In genomic region chr2:190408538-190409271, GRCh38 we compare ENCODE assay signal across 1 cellular context.
A peak's percentile ranks its signal among the peaks of the same experiment; 100 is the strongest.
TF ChIP-seq lines count a peak whose summit lies in the region.

No MANE protein-coding gene starts in this region.

TF ChIP-seq in K562, 482 proteins besides CTCF, POLR2A, EP300 and RAD21 (continued from another document and continues in another):
- TF ChIP-seq TCF15 (CRISPR knock-in tag; IDR thresholded peaks at IDR 0.05) = no peak
- no peak for TF ChIP-seq DLX4 (CRISPR knock-in tag; IDR thresholded peaks at IDR 0.05)
- TF ChIP-seq GATA2 (CRISPR knock-in tag; IDR thresholded peaks at IDR 0.05) = no peak
- peak; percentile 23; the same call in 1 of the 2 replicates for TF ChIP-seq CREM (IDR thresholded peaks at IDR 0.05; ENCODE audit: low read depth)
- no peak for TF ChIP-seq TAF15 (IDR thresholded peaks at IDR 0.05; ENCODE audit: low read depth, low read length)
- no peak for TF ChIP-seq CBX2 (IDR thresholded peaks at IDR 0.05; ENCODE audit: insufficient read depth, low read length, poor library complexity, severe bottlenecking)
- TF ChIP-seq ELF1 (tag; IDR thresholded peaks at IDR 0.05) = peak; percentile 81
- no peak for TF ChIP-seq BRF2 (IDR thresholded peaks at IDR 0.05; ENCODE audit: borderline replicate concordance, insufficient read depth, insufficient read length)
- no peak for TF ChIP-seq CUX1 (CRISPR knock-in tag; IDR thresholded peaks at IDR 0.05)
- no peak for TF ChIP-seq NONO (IDR thresholded peaks at IDR 0.05; ENCODE audit: low read depth in 2 of 2, low read length in 1 of 2)
- no peak for TF ChIP-seq TCF7L2 (IDR thresholded peaks at IDR 0.05; ENCODE audit: low read depth, low read length)
- TF ChIP-seq TFAM (CRISPR knock-in tag; conservative IDR thresholded peaks at IDR 0.05) = no peak
- no peak for TF ChIP-seq CBFA2T3 (IDR thresholded peaks at IDR 0.05)
- TF ChIP-seq EP400 (IDR thresholded peaks at IDR 0.05) = peak; percentile 40; the same call in 1 of the 2 replicates
- TF ChIP-seq MBD1 (CRISPR knock-in tag; IDR thresholded peaks at IDR 0.05) = no peak
- TF ChIP-seq TSHZ1 (CRISPR knock-in tag; IDR thresholded peaks at IDR 0.05) = no peak
- TF ChIP-seq HNRNPLL (IDR thresholded peaks at IDR 0.05; ENCODE audit: low read depth, low read length, poor library complexity, severe bottlenecking) = peak; percentile 46
- TF ChIP-seq ZNF518B (CRISPR knock-in tag; IDR thresholded peaks at IDR 0.05) = no peak
- TF ChIP-seq NUFIP1 (IDR thresholded peaks at IDR 0.05; ENCODE audit: partially characterized antibody) = no peak
- TF ChIP-seq EHMT2 (IDR thresholded peaks at IDR 0.05) = no peak
- TF ChIP-seq RBFOX2 (IDR thresholded peaks at IDR 0.05; ENCODE audit: low read depth, low read length) = peak; percentile 69
- peak; percentile 58 for TF ChIP-seq POLR2G (IDR thresholded peaks at IDR 0.05; ENCODE audit: low read depth, low read length)
- TF ChIP-seq MAZ (CRISPR knock-in tag; conservative IDR thresholded peaks at IDR 0.05 in 1 of 2, IDR thresholded peaks at IDR 0.05 in 1 of 2) = peak; percentile 41 to 55
- peak; percentile 11 for TF ChIP-seq TAF1 (IDR thresholded peaks at IDR 0.05; ENCODE audit: control insufficient read depth, extremely low read depth, insufficient read depth, low read length, severe bottlenecking)
- no peak for TF ChIP-seq BACH1 (tag; IDR thresholded peaks at IDR 0.05)
- 0 out of 2 replicates have a peak, but pooled peaks have one; percentile 12 for TF ChIP-seq EGR1 (conservative IDR thresholded peaks at IDR 0.05)
- peak in 1 of 2 experiments; percentile 1 for TF ChIP-seq E2F6 (IDR thresholded peaks at IDR 0.05; ENCODE audit: borderline replicate concordance in 1 of 2, extremely low read depth in 1 of 2, insufficient read depth in 1 of 2, insufficient read length in 1 of 2, low read depth in 1 of 2, low read length in 1 of 2, poor library complexity in 1 of 2, severe bottlenecking in 1 of 2)
- TF ChIP-seq FOXM1 (IDR thresholded peaks at IDR 0.05; ENCODE audit: low read depth) = no peak
- TF ChIP-seq FOXM1 (CRISPR knock-in tag; IDR thresholded peaks at IDR 0.05; ENCODE audit: low read depth) = no peak
- no peak for TF ChIP-seq ZNF175 (CRISPR knock-in tag; IDR thresholded peaks at IDR 0.05; ENCODE audit: low read depth)
- no peak for TF ChIP-seq MEF2D (tag; conservative IDR thresholded peaks at IDR 0.05; ENCODE audit: low read depth)
- TF ChIP-seq ZBTB26 (CRISPR knock-in tag; IDR thresholded peaks at IDR 0.05) = no peak
- TF ChIP-seq ZNF561 (CRISPR knock-in tag; conservative IDR thresholded peaks at IDR 0.05) = no peak
- no peak for TF ChIP-seq BCL6 (CRISPR knock-in tag; IDR thresholded peaks at IDR 0.05)
- TF ChIP-seq ZBTB17 (CRISPR knock-in tag; IDR thresholded peaks at IDR 0.05) = no peak
- peak in 1 of 3 experiments; percentile 36 for TF ChIP-seq YY1 (IDR thresholded peaks at IDR 0.05; ENCODE audit: borderline replicate concordance in 1 of 3, control insufficient read depth in 1 of 3, extremely low read depth in 1 of 3, insufficient read depth in 3 of 3, insufficient read length in 1 of 3, insufficient replicate concordance in 2 of 3, low read depth in 1 of 3, low read length in 2 of 3)
- no peak for TF ChIP-seq FOXJ2 (tag; IDR thresholded peaks at IDR 0.05)
- TF ChIP-seq HMGN3 (IDR thresholded peaks at IDR 0.05; ENCODE audit: borderline replicate concordance, extremely low read depth, insufficient read length, low read depth, low read length) = peak; percentile 15
- no peak for TF ChIP-seq ATF7 (IDR thresholded peaks at IDR 0.05)
- peak; percentile 60 for TF ChIP-seq ZFX (CRISPR knock-in tag; IDR thresholded peaks at IDR 0.05)
- TF ChIP-seq PTRF (tag; IDR thresholded peaks at IDR 0.05) = no peak
- TF ChIP-seq ATF3 (IDR thresholded peaks at IDR 0.05) = no peak
- no peak for TF ChIP-seq ATF3 (CRISPR knock-in tag; conservative IDR thresholded peaks at IDR 0.05)
- TF ChIP-seq IRF1 (CRISPR knock-in tag; IDR thresholded peaks at IDR 0.05; ENCODE audit: borderline replicate concordance) = no peak
